In the genomic region with DNA sequence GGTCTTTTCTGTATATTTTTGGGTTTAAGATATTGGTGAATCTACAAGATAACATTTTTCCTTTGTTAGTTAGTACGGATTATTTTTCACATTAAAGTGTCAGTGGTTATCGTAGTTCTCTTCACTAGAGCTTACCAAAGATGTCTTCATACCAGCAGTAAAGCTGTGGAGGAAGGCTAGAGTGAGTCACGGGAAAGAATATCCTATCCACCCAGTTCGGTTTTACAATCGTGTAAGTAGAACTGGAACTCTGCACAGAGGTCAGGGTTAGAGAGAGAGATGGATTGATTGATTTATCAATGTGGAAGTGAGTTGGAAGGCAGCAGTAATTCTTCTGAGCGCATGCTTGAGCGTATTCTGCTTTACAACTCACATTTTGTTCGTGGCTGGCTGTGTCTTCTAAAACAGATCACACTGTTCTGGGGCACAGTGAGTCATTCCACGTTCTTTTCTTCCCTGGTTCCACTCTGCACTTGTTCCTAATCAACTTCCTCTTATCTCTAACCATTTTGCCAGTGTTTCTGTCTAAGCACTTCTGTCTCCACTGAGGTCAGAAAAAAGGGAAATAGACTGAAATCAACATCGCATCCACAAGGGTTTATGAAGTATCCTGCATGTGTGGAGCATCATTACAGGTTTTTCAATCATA, we compare ENCODE assay signal across 11 cellular contexts.
A peak's percentile ranks its signal among the peaks of the same experiment; 100 is the strongest.
DNase-seq lines count a peak whose midpoint lies in the region; ATAC-seq, FAIRE-seq and TF ChIP-seq lines count a peak whose summit lies in the region.
"Had no signal": no experiment of that assay in that cellular context is flagged by ENCODE, and none has a peak within 500 bp of the region (broad histone marks: within the 10 kb centered on the region; RNA-seq: fewer than 3 reads in every experiment).

No MANE protein-coding gene starts in this region.

- no peak overlapping the region for H3K18ac ChIP-seq in trophoblast cell (ENCODE audit: low read length)

- H2BK5ac ChIP-seq in trophoblast cell (ENCODE audit: low read depth, low read length, poor library complexity), result no peak overlapping the region

- no peak overlapping the region for H2BK120ac ChIP-seq in trophoblast cell (ENCODE audit: insufficient read depth, low read length, poor library complexity)

- H3K9me3 ChIP-seq in gastroesophageal sphincter (no peaks in the 10 kb centered on the region), trophoblast cell (ENCODE audit: insufficient read depth, low read depth, low read length) (no peaks in the 10 kb centered on the region)
- H3K9me3 ChIP-seq: neutrophil had no signal

- no peak overlapping the region for H2AK5ac ChIP-seq in trophoblast cell (ENCODE audit: low read length)

- H2AFZ ChIP-seq in trophoblast cell (ENCODE audit: insufficient read depth, low read length, poor library complexity), result no peak overlapping the region

- H3K27me3 ChIP-seq in gastroesophageal sphincter (no peaks in the 10 kb centered on the region), trophoblast cell (ENCODE audit: insufficient read depth, low read length) (no peaks in the 10 kb centered on the region)
- H3K27me3 ChIP-seq: neutrophil had no signal

- H3K4me3 ChIP-seq in gastroesophageal sphincter (no peak overlapping the region), trophoblast cell (ENCODE audit: low read depth, low read length) (no peak overlapping the region)

- H3K4me1 ChIP-seq in gastroesophageal sphincter (no peaks in the 10 kb centered on the region), trophoblast cell (ENCODE audit: control insufficient read depth in 1 of 2, insufficient read depth in 2 of 2, low read length in 2 of 2) (no peaks in the 10 kb centered on the region)

- no peaks in the 10 kb centered on the region for H3K79me2 ChIP-seq in trophoblast cell (ENCODE audit: control insufficient read depth, insufficient read depth, low read length, poor library complexity)

- H4K12ac ChIP-seq in trophoblast cell (ENCODE audit: low read depth, low read length), result no peak overlapping the region

- no peak overlapping the region for H3K23ac ChIP-seq in trophoblast cell (ENCODE audit: low read length)

- no peak overlapping the region for H3K9ac ChIP-seq in trophoblast cell (ENCODE audit: low read length)

- no peak overlapping the region for H3K4me2 ChIP-seq in trophoblast cell (ENCODE audit: low read length)

- H4K91ac ChIP-seq in trophoblast cell (ENCODE audit: low read depth, low read length), result no peak overlapping the region

- TF ChIP-seq EP300 in gastroesophageal sphincter (IDR thresholded peaks at IDR 0.05), result no peak

- DNase-seq in Daoy (ENCODE audit: low read depth), result peak; percentile 49
- DNase-seq in RPMI7951 (ENCODE audit: low read depth), result peak; percentile 48
- peak; percentile 10 to 69 for DNase-seq in trophoblast cell
- no peak for DNase-seq in NCI-H1417 (lab: John Stamatoyannopoulos, UW)
- DNase-seq in HTR-8/SVneo (ENCODE audit: insufficient read length, low spot score), result no peak
- DNase-seq in stimulated activated CD4-positive, alpha-beta T cell treated with anti-CD3 and anti-CD28 coated beads, Interleukin-15, amount 100 ng/mL, for 24 hours, result no peak
- DNase-seq in stimulated activated naive CD4-positive, alpha-beta T cell treated with Interleukin-2 at 50 U/mL for 16 hours (lab: John Stamatoyannopoulos, UW), result no peak
- DNase-seq: T-helper 9 cell had no signal

- H3K36me3 ChIP-seq in gastroesophageal sphincter (no peaks in the 10 kb centered on the region), trophoblast cell (ENCODE audit: control insufficient read depth in 1 of 2, insufficient read depth in 2 of 2, low read length in 2 of 2) (no peaks in the 10 kb centered on the region)
- H3K36me3 ChIP-seq: neutrophil had no signal

- no peak for FAIRE-seq in HTR-8/SVneo (lab: Jason Lieb, UNC)
- FAIRE-seq: D721Med had no signal

- no peak for TF ChIP-seq CTCF in gastroesophageal sphincter (IDR thresholded peaks at IDR 0.05)

- H4K8ac ChIP-seq in trophoblast cell (ENCODE audit: low read depth, low read length), result no peak overlapping the region

- TF ChIP-seq POLR2A in gastroesophageal sphincter (IDR thresholded peaks at IDR 0.05), result no peak

- peak; percentile 63 for ATAC-seq in gastroesophageal sphincter

- H2BK12ac ChIP-seq in trophoblast cell (ENCODE audit: low read length), result no peak overlapping the region

- 78 to 84% methylated on average over 9 to 10 of the region's 10 CpGs for WGBS in gastroesophageal sphincter (ENCODE audit: low coverage in 1 of 2), 2 donors
- no CpG with 5 or more reads among the region's 10 CpGs for WGBS in trophoblast cell (ENCODE audit: extremely low coverage, insufficient coverage, insufficient read length)

- H3K14ac ChIP-seq in trophoblast cell (ENCODE audit: low read length), result no peak overlapping the region

- no peak overlapping the region for H3K4ac ChIP-seq in trophoblast cell (ENCODE audit: low read depth, low read length)

- H3K27ac ChIP-seq in gastroesophageal sphincter, result no peak overlapping the region
- H3K27ac ChIP-seq in trophoblast cell (ENCODE audit: low read depth, low read length), result no peak overlapping the region
- H3K27ac ChIP-seq: neutrophil had no signal

- H3K79me1 ChIP-seq in trophoblast cell (ENCODE audit: low read length), result no peaks in the 10 kb centered on the region

Comparison
In these comparisons a context has a peak if more than half of its experiments do, and no peak if none do; other contexts are left out.
1. DNase-seq: peak in Daoy (single experiment), RPMI7951 (single experiment) and trophoblast cell (2 of 2); none in NCI-H1417 (0 of 3), HTR-8/SVneo (single experiment), stimulated activated CD4-positive, alpha-beta T cell treated with anti-CD3 and anti-CD28 coated beads, Interleukin-15, amount 100 ng/mL, for 24 hours (single experiment) and stimulated activated naive CD4-positive, alpha-beta T cell treated with Interleukin-2 at 50 U/mL for 16 hours (single experiment).